8 cellular contexts compared by ENCODE assay signal in the genomic region with DNA sequence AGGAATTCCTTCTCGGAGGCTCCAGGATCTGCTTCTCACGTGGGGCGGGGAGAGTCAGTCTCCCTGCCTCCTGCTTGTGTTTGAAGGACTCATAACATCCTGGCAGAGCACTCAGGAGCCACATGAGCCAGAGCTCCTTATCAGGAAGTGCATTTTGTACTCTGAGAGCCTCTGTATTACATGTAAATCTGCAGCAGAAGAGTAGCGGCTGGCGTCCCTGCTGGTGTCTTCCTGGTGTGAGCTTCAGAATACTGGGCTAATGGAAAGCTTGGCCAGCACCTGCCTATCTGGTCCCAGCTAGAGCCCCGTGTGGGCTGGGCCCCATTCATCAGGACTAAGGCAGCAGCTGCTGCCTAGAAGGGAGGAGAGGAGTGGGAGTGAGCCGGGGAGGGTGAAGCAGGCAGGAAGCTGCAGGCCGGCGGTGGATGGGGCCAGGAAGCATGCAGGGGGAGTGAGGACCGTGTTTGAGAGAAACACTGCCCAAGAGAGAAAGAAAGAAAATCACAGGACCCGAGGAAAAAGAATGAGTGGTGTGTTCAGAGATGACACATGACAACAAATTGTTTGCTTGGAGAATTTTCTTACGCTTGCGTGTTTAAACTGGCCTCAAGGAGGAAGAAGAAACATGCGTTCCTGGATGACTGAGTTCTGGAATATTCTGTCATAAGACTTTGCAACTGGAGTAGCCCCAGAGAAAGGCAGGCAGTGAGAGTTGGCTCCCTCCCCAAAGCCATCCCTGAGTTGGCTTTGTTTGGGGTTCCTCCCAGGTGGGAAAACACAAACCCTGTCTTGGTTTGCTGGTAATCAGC. TPM values are rescaled to one million over a fixed set of nuclear protein-coding genes. Genes with fewer than 3 reads are reported as not detected.
DNase-seq lines count a peak whose midpoint lies in the region; ATAC-seq and TF ChIP-seq lines count a peak whose summit lies in the region.
"Not testable (repeated sequence)": the region's sequence is repeated elsewhere in the genome, so short reads cannot be mapped to it uniquely, and the experiment has no call there.

No MANE protein-coding gene starts in this region.

- DNase-seq in CD14-positive monocyte (ENCODE audit: low spot score); esophagus squamous epithelium (lab: John Stamatoyannopoulos, UW): not testable (repeated sequence)
- DNase-seq in NCI-H510A (lab: John Stamatoyannopoulos, UW) (peak; percentile 45), medulla oblongata (ENCODE audit: extremely low spot score) (peak; percentile 2)

- peaks cover 0 to 19% (median 0%) of the 10 kb centered on the region in 3 donors for H3K36me3 ChIP-seq in esophagus squamous epithelium

- H3K27ac ChIP-seq in esophagus squamous epithelium = peak overlapping the region; percentile 64 to 80 (median 70)
- peak overlapping the region in 19 of 21 experiments; percentile 7 to 81 (median 58) for H3K27ac ChIP-seq in skin epidermis

- not testable (repeated sequence) for H3K27me3 ChIP-seq in esophagus squamous epithelium

- peaks cover 0 to 22% (median 8%) of the 10 kb centered on the region in 3 donors for H3K4me1 ChIP-seq in esophagus squamous epithelium

- ATAC-seq in GM21381 (IDR thresholded peaks at IDR 0.05; ENCODE audit: unreplicated experiment) (peak; percentile 60), HG03354 (IDR thresholded peaks at IDR 0.05; ENCODE audit: poor library complexity, severe bottlenecking, unreplicated experiment) (peak; percentile 77)
- ATAC-seq in activated T-helper 17 cell treated with anti-CD3 and anti-CD28 coated beads, Interleukin-2, amount 50 U/mL, for 72 hours (replicated peaks) = peak; percentile 35

- 5 to 11% methylated on average over 9 to 13 of the region's 14 CpGs for WGBS in esophagus squamous epithelium, 2 donors

- not testable (repeated sequence) for TF ChIP-seq POLR2A in esophagus squamous epithelium (IDR thresholded peaks at IDR 0.05)

- H3K27ac Mint-ChIP-seq in CD14-positive monocyte = peak overlapping the region in 1 of 7 donors; percentile 71
- not testable (repeated sequence) for H3K27ac Mint-ChIP-seq in activated T-helper 17 cell treated with anti-CD3 and anti-CD28 coated beads, Interleukin-2, amount 50 U/mL, for 72 hours

- peaks cover 10% of the 10 kb centered on the region for H3K4me1 Mint-ChIP-seq in CD14-positive monocyte
- H3K4me1 Mint-ChIP-seq in activated T-helper 17 cell treated with anti-CD3 and anti-CD28 coated beads, Interleukin-2, amount 50 U/mL, for 72 hours = not testable (repeated sequence)

- H3K9me3 Mint-ChIP-seq in CD14-positive monocyte; activated T-helper 17 cell treated with anti-CD3 and anti-CD28 coated beads, Interleukin-2, amount 50 U/mL, for 72 hours: not testable (repeated sequence)

- peak overlapping the region; percentile 37 to 78 for H3K4me3 Mint-ChIP-seq in CD14-positive monocyte
- peak overlapping the region; percentile 16 for H3K4me3 Mint-ChIP-seq in activated T-helper 17 cell treated with anti-CD3 and anti-CD28 coated beads, Interleukin-2, amount 50 U/mL, for 72 hours

- intact Hi-C loops in CD14-positive monocyte (cut with micrococcal nuclease); esophagus squamous epithelium (cut with DNase I): not testable (repeated sequence)

- H3K36me3 Mint-ChIP-seq in CD14-positive monocyte; activated T-helper 17 cell treated with anti-CD3 and anti-CD28 coated beads, Interleukin-2, amount 50 U/mL, for 72 hours (ENCODE audit: low read depth): not testable (repeated sequence)

- H3K9me3 ChIP-seq in esophagus squamous epithelium = not testable (repeated sequence)

- peaks cover 10 to 28% (median 16%) of the 10 kb centered on the region in 3 donors for H3K27me3 Mint-ChIP-seq in CD14-positive monocyte (ENCODE audit: low read depth in 3 of 3)
- H3K27me3 Mint-ChIP-seq in activated T-helper 17 cell treated with anti-CD3 and anti-CD28 coated beads, Interleukin-2, amount 50 U/mL, for 72 hours = not testable (repeated sequence)

- peak overlapping the region in 3 of 4 donors; percentile 0 to 47 (median 21) for H3K4me3 ChIP-seq in esophagus squamous epithelium
- not testable (repeated sequence) for H3K4me3 ChIP-seq in skin epidermis

- not testable (repeated sequence) for TF ChIP-seq CTCF in CD14-positive monocyte (IDR thresholded peaks at IDR 0.05); esophagus squamous epithelium (IDR thresholded peaks at IDR 0.05)

RNA-seq across cellular contexts. Expression of gene FKBP9, which starts 41.3 kb away (rescaled TPM):
- 1 to 10 TPM; 2.9 to 4.2 TPM for polyA plus RNA-seq in CD14-positive monocyte
- 1 to 10 TPM in 1 of 2 donors, under 1 TPM in 1; 0.65 to 1.7 TPM for total RNA-seq in activated T-helper 17 cell treated with anti-CD3 and anti-CD28 coated beads, Interleukin-2, amount 50 U/mL, for 72 hours
- 10 to 100 TPM; 47.8 to 82.6 (median 75.8) TPM for total RNA-seq in esophagus squamous epithelium

Comparison
In these comparisons a context has a peak if more than half of its experiments do, and no peak if none do; other contexts are left out.
1. RNA of gene FKBP9, which starts 41.3 kb away (total RNA-seq): 47.8 to 82.6 TPM in esophagus squamous epithelium; 0.65 to 1.7 TPM in activated T-helper 17 cell treated with anti-CD3 and anti-CD28 coated beads, Interleukin-2, amount 50 U/mL, for 72 hours; every median in the first group is over 10 times any median in the second.
2. Peak in every context shown above with its lines, with median percentiles within 50 percentile points of each other: ATAC-seq.